ENCODE assay signal across 8 cellular contexts in the genomic region with DNA sequence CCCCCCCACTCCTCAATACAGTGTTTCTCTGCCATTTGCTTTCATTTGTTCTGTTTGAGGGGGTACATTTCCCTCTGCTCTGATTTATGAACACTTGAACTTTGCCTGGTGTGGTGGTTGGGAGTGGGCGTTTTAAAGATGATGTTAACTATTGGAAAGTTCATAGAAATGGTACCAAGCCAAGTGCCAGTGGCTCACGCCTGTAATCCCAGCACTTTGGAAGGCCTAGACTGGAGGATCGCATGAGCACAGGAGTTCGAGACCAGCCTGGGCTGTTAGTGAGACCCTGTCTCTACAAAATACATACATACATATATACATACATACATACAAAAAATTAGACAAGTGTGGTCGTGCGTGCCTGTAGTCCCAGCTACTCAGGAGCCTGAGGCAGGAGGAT. TPM values are rescaled to one million over a fixed set of nuclear protein-coding genes. Genes with fewer than 3 reads are reported as not detected.
DNase-seq lines count a peak whose midpoint lies in the region; ATAC-seq, FAIRE-seq and TF ChIP-seq lines count a peak whose summit lies in the region.
"Had no signal": no experiment of that assay in that cellular context is flagged by ENCODE, and none has a peak within 500 bp of the region (broad histone marks: within the 10 kb centered on the region; RNA-seq: fewer than 3 reads in every experiment).

No MANE protein-coding gene starts in this region.

- H3K4me3 ChIP-seq in Loucy (ENCODE audit: low read length, poor library complexity, severe bottlenecking): peak overlapping the region; percentile 80
- H3K4me3 ChIP-seq in bronchial epithelial cell (ENCODE audit: low read depth, low read length): peak overlapping the region; percentile 45
- peak overlapping the region; percentile 27 for H3K4me3 ChIP-seq in lung
- H3K4me3 ChIP-seq in subcutaneous abdominal adipose tissue (ENCODE audit: low read depth in 1 of 5, low read length in 5 of 5): peak overlapping the region; percentile 77 to 94 (median 85)
- H3K4me3 ChIP-seq in effector memory CD4-positive, alpha-beta T cell (ENCODE audit: insufficient read depth, low read depth, low read length, poor library complexity, severe bottlenecking): no peak overlapping the region

- H3K4me2 ChIP-seq in Loucy (ENCODE audit: low read depth, low read length, poor library complexity, severe bottlenecking): peak overlapping the region; percentile 62

- WGBS in lung, 2 donors: 30 to 49% methylated on average over 6 of the region's 6 CpGs

- H3K9me3 ChIP-seq in Loucy (ENCODE audit: insufficient read depth, low read depth, low read length) (no peaks in the 10 kb centered on the region), lung (ENCODE audit: control insufficient read depth in 2 of 2, insufficient read depth in 1 of 2, low read length in 1 of 2) (no peaks in the 10 kb centered on the region), subcutaneous abdominal adipose tissue (ENCODE audit: control insufficient read depth in 5 of 5, low read length in 5 of 5) (no peaks in the 10 kb centered on the region)
- no peaks in the 10 kb centered on the region for H3K9me3 ChIP-seq in effector memory CD4-positive, alpha-beta T cell (ENCODE audit: control insufficient read depth, low read length)

- H3K27ac ChIP-seq in lung (ENCODE audit: low read depth in 1 of 2, low read length in 1 of 2) (peak overlapping the region in 1 of 2 donors; percentile 72), subcutaneous abdominal adipose tissue (ENCODE audit: low read depth, low read length) (peak overlapping the region; percentile 97)
- no peak overlapping the region for H3K27ac ChIP-seq in effector memory CD4-positive, alpha-beta T cell (ENCODE audit: insufficient read depth, low read length, poor library complexity, severe bottlenecking)

- H3K36me3 ChIP-seq in Loucy (ENCODE audit: insufficient read depth, low read length) (no peaks in the 10 kb centered on the region), bronchial epithelial cell (ENCODE audit: control insufficient read depth, insufficient read depth, low read length) (peaks cover 2% of the 10 kb centered on the region), lung (ENCODE audit: control insufficient read depth in 2 of 2, insufficient read depth in 2 of 2, low read length in 2 of 2) (peaks cover 0 to 6% of the 10 kb centered on the region in 2 donors), subcutaneous abdominal adipose tissue (ENCODE audit: control insufficient read depth in 5 of 5, insufficient read depth in 5 of 5, low read length in 5 of 5) (peaks cover 2 to 6% (median 5%) of the 10 kb centered on the region in 5 donors)
- H3K36me3 ChIP-seq in effector memory CD4-positive, alpha-beta T cell (ENCODE audit: control insufficient read depth, insufficient read depth, low read length): no peaks in the 10 kb centered on the region

- H3K9me2 ChIP-seq in Loucy (replicated peaks; ENCODE audit: low read depth, low read length): no peaks in the 10 kb centered on the region

- TF ChIP-seq CTCF in Loucy (conservative IDR thresholded peaks at IDR 0.05; ENCODE audit: low read length) (no peak), bronchial epithelial cell (IDR thresholded peaks at IDR 0.05; ENCODE audit: insufficient read depth, low read length, severe bottlenecking) (no peak), lung (IDR thresholded peaks at IDR 0.05; ENCODE audit: control extremely low read depth, extremely low read depth) (no peak)

- peaks cover 31% of the 10 kb centered on the region for H3K4me1 ChIP-seq in Loucy (ENCODE audit: insufficient read depth, low read length, poor library complexity, severe bottlenecking)
- peaks cover 6 to 7% of the 10 kb centered on the region in 2 donors for H3K4me1 ChIP-seq in lung (ENCODE audit: control insufficient read depth in 2 of 2, insufficient read depth in 2 of 2, low read length in 2 of 2)
- H3K4me1 ChIP-seq in subcutaneous abdominal adipose tissue (ENCODE audit: control insufficient read depth in 5 of 5, insufficient read depth in 5 of 5, low read length in 5 of 5): peaks cover 3 to 43% (median 31%) of the 10 kb centered on the region in 5 donors
- H3K4me1 ChIP-seq in effector memory CD4-positive, alpha-beta T cell (ENCODE audit: control insufficient read depth, insufficient read depth, low read length, poor library complexity, severe bottlenecking): no peaks in the 10 kb centered on the region

- H3K27me3 ChIP-seq in Loucy (ENCODE audit: insufficient read depth, low read length, poor library complexity, severe bottlenecking) (no peaks in the 10 kb centered on the region), bronchial epithelial cell (ENCODE audit: control insufficient read depth, insufficient read depth, low read length) (no peaks in the 10 kb centered on the region), lung (ENCODE audit: control insufficient read depth, insufficient read depth) (no peaks in the 10 kb centered on the region), subcutaneous abdominal adipose tissue (ENCODE audit: control insufficient read depth in 5 of 5, insufficient read depth in 4 of 5, low read length in 5 of 5) (no peaks in the 10 kb centered on the region)
- H3K27me3 ChIP-seq in effector memory CD4-positive, alpha-beta T cell (replicated peaks; ENCODE audit: control insufficient read depth, insufficient read depth, low read length, poor library complexity, severe bottlenecking): peaks cover 3% of the 10 kb centered on the region

- no peak for FAIRE-seq in bronchial epithelial cell (lab: Jason Lieb, UNC)

- H3F3A ChIP-seq in Loucy (ENCODE audit: low read depth): no peaks in the 10 kb centered on the region

- no peak overlapping the region for H2AFZ ChIP-seq in Loucy (ENCODE audit: low read length)

- H3K9ac ChIP-seq in Loucy (ENCODE audit: low read depth, low read length, poor library complexity, severe bottlenecking) (peak overlapping the region; percentile 47), subcutaneous abdominal adipose tissue (ENCODE audit: low read length in 5 of 5) (peak overlapping the region in 4 of 5 donors; percentile 25 to 78 (median 72))

- ATAC-seq in lung (ENCODE audit: insufficient read depth, low FRiP score) (no peak), HG03354 (IDR thresholded peaks at IDR 0.05; ENCODE audit: poor library complexity, severe bottlenecking, unreplicated experiment) (no peak), HG03025 (IDR thresholded peaks at IDR 0.05; ENCODE audit: low FRiP score, unreplicated experiment) (no peak)

- no peaks in the 10 kb centered on the region for H4K20me1 ChIP-seq in Loucy (ENCODE audit: insufficient read depth, low read length, poor library complexity, severe bottlenecking)

- peaks cover 21% of the 10 kb centered on the region; the same call in 1 of the 2 replicates for H3K79me2 ChIP-seq in Loucy (ENCODE audit: insufficient read depth, low read length)

- DNase-seq in bronchial epithelial cell (ENCODE audit: low read depth) (no peak), lung (ENCODE audit: low spot score) (no peak)
- no peak for DNase-seq in effector memory CD4-positive, alpha-beta T cell
- DNase-seq: activated CD4-positive, alpha-beta T cell treated with anti-CD3 and anti-CD28 coated beads, Interleukin-2, amount 50 U/mL, for 1 hour had no signal

RNA-seq across cellular contexts. Expression of gene RAB32, which starts 1.1 kb away (rescaled TPM):
- total RNA-seq in bronchial epithelial cell: 125 and 230 TPM in 2 replicates
- total RNA-seq in lung: 10 to 100 TPM; 22.5 to 30.0 TPM
- 10 to 100 TPM; 21.3 to 63.2 TPM for polyA plus RNA-seq in lung

RNA-seq across cellular contexts. Expression of gene ADGB, which starts 54.0 kb away (rescaled TPM):
- not detected in 2 replicates for total RNA-seq in bronchial epithelial cell
- total RNA-seq in lung: 1 to 10 TPM; 9.6 to 9.7 TPM
- polyA plus RNA-seq in lung: 1 to 10 TPM; 1.4 TPM

Comparison
In these comparisons a context has a peak if more than half of its experiments do, and no peak if none do; other contexts are left out.
1. RNA of gene ADGB, which starts 54.0 kb away (total RNA-seq): 9.6 to 9.7 TPM in lung; not detected in bronchial epithelial cell; every median in the first group is over 10 times any median in the second.